ENCODE assay signal across 10 cellular contexts in the genomic region with DNA sequence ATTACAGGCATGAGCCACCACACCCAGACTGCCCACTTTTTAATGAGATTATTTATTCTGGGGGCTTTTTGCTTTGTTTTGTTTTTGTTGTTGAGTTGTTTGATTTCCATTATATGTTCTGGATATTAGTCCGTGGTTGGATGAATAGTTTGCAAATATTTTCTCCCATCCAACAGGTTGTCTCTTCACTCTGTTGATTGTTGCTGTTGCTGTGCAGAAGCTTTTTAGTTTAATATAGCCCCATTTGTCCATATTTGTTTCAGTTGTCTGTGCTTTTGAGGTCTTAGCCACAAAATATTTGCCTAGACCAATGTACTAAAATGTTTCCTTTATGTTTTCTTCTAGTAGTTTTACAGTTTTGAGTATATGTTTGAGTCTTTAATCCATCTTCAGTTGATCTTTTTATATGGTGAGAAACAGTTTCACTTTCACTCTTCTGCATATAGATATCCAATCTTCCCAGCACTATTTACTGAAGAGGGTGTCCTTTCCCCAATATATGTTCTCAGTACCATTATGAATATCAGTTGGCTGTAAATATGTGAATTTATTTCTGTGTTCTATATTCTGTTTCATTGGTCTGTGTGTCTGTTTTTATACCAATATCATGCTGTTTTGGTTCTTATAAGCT. TPM values are rescaled to one million over a fixed set of nuclear protein-coding genes. Genes with fewer than 3 reads are reported as not detected.
DNase-seq lines count a peak whose midpoint lies in the region; ATAC-seq and TF ChIP-seq lines count a peak whose summit lies in the region.
"Had no signal": no experiment of that assay in that cellular context is flagged by ENCODE, and none has a peak within 500 bp of the region (broad histone marks: within the 10 kb centered on the region; RNA-seq: fewer than 3 reads in every experiment).

No MANE protein-coding gene starts in this region.

- peak overlapping the region; percentile 78 for H2AFZ ChIP-seq in DND-41 (ENCODE audit: low read depth, low read length)

- DNase-seq in ACHN (peak; percentile 21), DND-41 (no peak), SJCRH30 (peak in 1 of 2 experiments; percentile 9), fibroblast of pulmonary artery (ENCODE audit: low read depth) (peak; percentile 2), transverse colon (no peak), sciatic nerve (ENCODE audit: low spot score) (no peak)
- DNase-seq: caudate nucleus, NCI-H1417 treated with DMSO at 0.1 percent for 48 hours had no signal

- H4K20me1 ChIP-seq in DND-41 (ENCODE audit: insufficient read depth, low read length): no peaks in the 10 kb centered on the region

- H3K9me3 ChIP-seq in DND-41 (ENCODE audit: insufficient read depth, low read length, severe bottlenecking) (no peaks in the 10 kb centered on the region), SJCRH30 (replicated peaks) (0 out of 2 replicates have a peak, but pooled peaks cover 2% of the 10 kb centered on the region), transverse colon (peaks cover 0 to 3% of the 10 kb centered on the region in 2 donors)

- peak overlapping the region; percentile 47 for H3K9ac ChIP-seq in DND-41 (ENCODE audit: low read depth, low read length)

- in situ Hi-C loops in ACHN (cut with HindIII; ENCODE audit: low pct_ligation_motif_present, low pct_unique_long_range_greater_than_20kb, low sequenced_read_pairs) (no loop called here), transverse colon (cut with MboI; ENCODE audit: low pct_ligation_motif_present in 1 of 4, low pct_unique_long_range_greater_than_20kb in 1 of 4, low sequenced_read_pairs in 3 of 4) (no loop called here)

- TF ChIP-seq POLR2A in transverse colon (IDR thresholded peaks at IDR 0.05): no peak

- TF ChIP-seq EP300 in transverse colon (IDR thresholded peaks at IDR 0.05; ENCODE audit: low read depth): no peak

- H3K27ac ChIP-seq in DND-41 (ENCODE audit: low read length) (peak overlapping the region; percentile 85), SJCRH30 (peak overlapping the region; percentile 71), transverse colon (no peak overlapping the region)

- H3K27me3 ChIP-seq in DND-41 (ENCODE audit: insufficient read depth, low read length, poor library complexity) (no peaks in the 10 kb centered on the region), SJCRH30 (no peaks in the 10 kb centered on the region), transverse colon (no peaks in the 10 kb centered on the region)

- H3K4me3 ChIP-seq in DND-41 (ENCODE audit: low read depth in 1 of 2, low read length in 2 of 2): peak overlapping the region in 1 of 2 experiments; percentile 49; a peak in 2 of 4 replicates
- peak overlapping the region; percentile 24 for H3K4me3 ChIP-seq in SJCRH30
- H3K4me3 ChIP-seq in fibroblast of pulmonary artery (replicated peaks; ENCODE audit: low read depth, low read length): peak overlapping the region; percentile 23
- H3K4me3 ChIP-seq in transverse colon: no peak overlapping the region

- ATAC-seq in DND-41 (ENCODE audit: insufficient read depth, low read depth) (peak; percentile 91), HG03354 (IDR thresholded peaks at IDR 0.05; ENCODE audit: poor library complexity, severe bottlenecking, unreplicated experiment) (no peak), sciatic nerve (no peak), GM18870 (IDR thresholded peaks at IDR 0.05; ENCODE audit: unreplicated experiment) (no peak)

- H3K79me2 ChIP-seq in DND-41 (ENCODE audit: insufficient read depth, low read length): no peaks in the 10 kb centered on the region

- H3K4me2 ChIP-seq in DND-41 (ENCODE audit: insufficient read depth, low read length): peak overlapping the region; percentile 59

- intact Hi-C loops in transverse colon (cut with DNase I; ENCODE audit: low total_unique reads): no loop called here
- intact Hi-C loops in sciatic nerve (cut with DNase I): no loop called here

- TF ChIP-seq CTCF in DND-41 (IDR thresholded peaks at IDR 0.05; ENCODE audit: borderline replicate concordance, extremely low read depth, low read length, poor library complexity, severe bottlenecking): no peak
- TF ChIP-seq CTCF in fibroblast of pulmonary artery (IDR thresholded peaks at IDR 0.05; ENCODE audit: low read length, missing control alignments): no peak
- no peak for TF ChIP-seq CTCF in transverse colon (IDR thresholded peaks at IDR 0.05)

- H3K36me3 ChIP-seq in DND-41 (ENCODE audit: insufficient read depth, low read length) (no peaks in the 10 kb centered on the region), SJCRH30 (no peaks in the 10 kb centered on the region), transverse colon (no peaks in the 10 kb centered on the region)

- whole genome bisulfite sequencing in transverse colon (ENCODE audit: low coverage in 1 of 2), 2 donors: 48 to 60% methylated on average over 1 of the region's 1 CpG

- peaks cover 16% of the 10 kb centered on the region for H3K4me1 ChIP-seq in DND-41 (ENCODE audit: insufficient read depth, low read length)
- H3K4me1 ChIP-seq in SJCRH30: peaks cover 15% of the 10 kb centered on the region
- no peaks in the 10 kb centered on the region for H3K4me1 ChIP-seq in transverse colon

RNA-seq across cellular contexts. Expression of a gene that starts 30.2 kb away (rescaled TPM):
- total RNA-seq in SJCRH30 (2014; rRNA removed; shearing (Covaris generic)): 661 and 707 TPM in 2 replicates
- total RNA-seq in transverse colon (100 to 1,000 TPM in 1 of 4 donors, 10 to 100 TPM in 3; 16.1 to 125 (median 51.8) TPM), sciatic nerve (127 TPM)

Comparison
In these comparisons a context has a peak if more than half of its experiments do, and no peak if none do; other contexts are left out.
1. DNase-seq: peak in ACHN (single experiment) and fibroblast of pulmonary artery (single experiment); none in DND-41 (single experiment), transverse colon (single experiment) and sciatic nerve (single experiment).
2. H3K27ac ChIP-seq: peak in DND-41 (single experiment) and SJCRH30 (single experiment); none in transverse colon (0 of 4).
3. H3K4me3 ChIP-seq: peak in SJCRH30 (single experiment) and fibroblast of pulmonary artery (single experiment); none in transverse colon (0 of 4).